8 cellular contexts compared by ENCODE assay signal in the genomic region with DNA sequence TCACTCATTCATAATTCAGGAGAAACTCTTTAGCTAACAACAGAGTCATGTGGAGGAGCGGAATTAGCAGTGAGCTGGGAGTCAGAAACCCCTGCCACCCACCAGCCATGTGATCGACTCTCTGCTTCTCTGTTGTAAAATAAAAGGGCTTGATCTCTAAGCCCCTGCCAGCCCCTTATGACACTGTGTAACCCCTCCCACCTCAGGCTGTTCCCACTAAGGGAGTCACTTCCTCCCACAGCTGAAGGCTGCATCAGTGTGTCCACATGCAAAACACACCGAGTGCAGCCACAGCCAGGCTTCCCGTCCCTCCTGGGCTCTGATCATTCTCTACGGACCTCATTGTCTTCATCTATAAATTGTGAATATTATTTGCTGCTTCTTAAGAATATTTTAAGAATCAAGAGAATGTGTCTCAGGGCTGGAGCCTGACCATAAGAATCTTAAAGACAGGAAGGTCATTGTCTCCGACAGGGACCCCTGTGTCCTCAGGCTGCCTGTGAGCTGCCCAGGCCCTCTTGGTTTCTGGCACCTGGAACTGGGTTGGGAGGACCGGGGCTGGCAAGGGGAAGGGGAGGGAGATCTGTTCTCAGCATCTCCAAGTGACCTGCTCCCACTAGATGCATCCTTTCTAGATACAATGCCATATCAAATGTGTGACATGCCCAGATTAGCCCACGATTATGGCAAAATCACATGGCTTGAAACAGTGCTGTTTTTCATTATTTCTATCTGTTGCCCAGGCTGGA.
DNase-seq lines count a peak whose midpoint lies in the region; ATAC-seq and TF ChIP-seq lines count a peak whose summit lies in the region.

No MANE protein-coding gene starts in this region.

- H3K4me3 ChIP-seq in lower lobe of right lung: peak overlapping the region; percentile 19
- peak overlapping the region; percentile 16 for H3K4me3 ChIP-seq in urinary bladder (ENCODE audit: low read depth, low read length)
- no peak overlapping the region for H3K4me3 ChIP-seq in Caco-2 (ENCODE audit: low read depth, low read length)

- H3K4me1 ChIP-seq in lower lobe of right lung: peaks cover 15% of the 10 kb centered on the region
- H3K4me1 ChIP-seq in urinary bladder (ENCODE audit: insufficient read depth): no peaks in the 10 kb centered on the region
- H3K4me1 ChIP-seq in Caco-2: no peaks in the 10 kb centered on the region

- TF ChIP-seq CTCF in lower lobe of right lung (IDR thresholded peaks at IDR 0.05) (no peak), Caco-2 (IDR thresholded peaks at IDR 0.05; ENCODE audit: insufficient read depth in 1 of 2, low read depth in 1 of 2, low read length in 1 of 2, severe bottlenecking in 1 of 2, unreplicated experiment in 1 of 2) (no peak)

- intact Hi-C loops in activated T-helper 2 cell treated with anti-CD3 and anti-CD28 coated beads, Interferon-gamma antibody, Interleukin-2, Interleukin-4, amounts not matched to agents 10 μg/mL and 5 μg/mL and 100 μg/mL, durations not matched to agents 14 hours and 24 hours and 36 hours (cut with micrococcal nuclease): loop anchor here (1.0 to 2.0 kb wide), 3 partner anchors 13 to 135 kb away; no protein-coding TSS in a partner anchor
- intact Hi-C loops in lower lobe of right lung (cut with DNase I): no loop called here
- intact Hi-C loops in Caco-2 (cut with micrococcal nuclease; ENCODE audit: unreplicated experiment): no loop called here
- intact Hi-C loops in posterior cingulate gyrus (cut with DNase I): no loop called here

- H3K27me3 ChIP-seq in lower lobe of right lung (ENCODE audit: low read depth): no peaks in the 10 kb centered on the region
- H3K27me3 ChIP-seq in Caco-2 (replicated peaks; ENCODE audit: control insufficient read depth, insufficient read depth, low read length): no peaks in the 10 kb centered on the region

- H3K9me3 Mint-ChIP-seq in activated T-helper 2 cell treated with anti-CD3 and anti-CD28 coated beads, Interferon-gamma antibody, Interleukin-2, Interleukin-4, amounts not matched to agents 10 μg/mL and 5 μg/mL and 100 μg/mL, durations not matched to agents 14 hours and 24 hours and 36 hours: peaks cover 6% of the 10 kb centered on the region
- no peaks in the 10 kb centered on the region for H3K9me3 Mint-ChIP-seq in Caco-2 (ENCODE audit: unreplicated experiment)

- POLR2A ChIA-PET in Caco-2 (lab: Charles Lee): no interaction called here

- peak; percentile 26 to 33 for DNase-seq in stimulated activated CD4-positive, alpha-beta T cell treated with anti-CD3 and anti-CD28 coated beads, Interleukin-12 subunit alpha, Interleukin-12 subunit beta, amount 100 ng/mL, for 24 hours (ENCODE audit: low read depth in 2 of 2)
- no peak for DNase-seq in stimulated activated CD4-positive, alpha-beta T cell treated with anti-CD3 and anti-CD28 coated beads, Interleukin-4, amount 100 ng/mL, for 24 hours
- no peak for DNase-seq in activated T-helper 2 cell treated with anti-CD3 and anti-CD28 coated beads, Interferon-gamma antibody, Interleukin-2, Interleukin-4, amounts not matched to agents 10 μg/mL and 5 μg/mL and 100 μg/mL, durations not matched to agents 14 hours and 24 hours and 36 hours (ENCODE audit: low spot score)
- DNase-seq in lower lobe of right lung (no peak), Caco-2 (no peak), posterior cingulate gyrus (no peak)

- H3K27ac ChIP-seq in lower lobe of right lung (no peak overlapping the region), urinary bladder (ENCODE audit: low read depth) (no peak overlapping the region)

- H3K9me3 ChIP-seq in lower lobe of right lung (no peaks in the 10 kb centered on the region), Caco-2 (no peaks in the 10 kb centered on the region)

- H3K27ac Mint-ChIP-seq in activated T-helper 2 cell treated with anti-CD3 and anti-CD28 coated beads, Interferon-gamma antibody, Interleukin-2, Interleukin-4, amounts not matched to agents 10 μg/mL and 5 μg/mL and 100 μg/mL, durations not matched to agents 14 hours and 24 hours and 36 hours: peak overlapping the region; percentile 64
- no peak overlapping the region for H3K27ac Mint-ChIP-seq in Caco-2 (ENCODE audit: unreplicated experiment)

- H3K27me3 Mint-ChIP-seq in activated T-helper 2 cell treated with anti-CD3 and anti-CD28 coated beads, Interferon-gamma antibody, Interleukin-2, Interleukin-4, amounts not matched to agents 10 μg/mL and 5 μg/mL and 100 μg/mL, durations not matched to agents 14 hours and 24 hours and 36 hours (ENCODE audit: low read depth): peaks cover 13% of the 10 kb centered on the region
- H3K27me3 Mint-ChIP-seq in Caco-2 (ENCODE audit: insufficient read depth, unreplicated experiment): peaks cover 9% of the 10 kb centered on the region

- peaks cover 43% of the 10 kb centered on the region for H3K4me1 Mint-ChIP-seq in activated T-helper 2 cell treated with anti-CD3 and anti-CD28 coated beads, Interferon-gamma antibody, Interleukin-2, Interleukin-4, amounts not matched to agents 10 μg/mL and 5 μg/mL and 100 μg/mL, durations not matched to agents 14 hours and 24 hours and 36 hours (ENCODE audit: low read depth)
- H3K4me1 Mint-ChIP-seq in Caco-2 (ENCODE audit: low read depth, unreplicated experiment): no peaks in the 10 kb centered on the region

- no peaks in the 10 kb centered on the region for H3K36me3 ChIP-seq in lower lobe of right lung
- no peaks in the 10 kb centered on the region for H3K36me3 ChIP-seq in urinary bladder (ENCODE audit: insufficient read depth)
- H3K36me3 ChIP-seq in Caco-2 (ENCODE audit: control insufficient read depth, insufficient read depth, low read length): no peaks in the 10 kb centered on the region

- peaks cover 6% of the 10 kb centered on the region for H3K36me3 Mint-ChIP-seq in activated T-helper 2 cell treated with anti-CD3 and anti-CD28 coated beads, Interferon-gamma antibody, Interleukin-2, Interleukin-4, amounts not matched to agents 10 μg/mL and 5 μg/mL and 100 μg/mL, durations not matched to agents 14 hours and 24 hours and 36 hours (ENCODE audit: low read depth)
- H3K36me3 Mint-ChIP-seq in Caco-2 (ENCODE audit: insufficient read depth, unreplicated experiment): no peaks in the 10 kb centered on the region

- WGBS in urinary bladder: 43% methylated on average over 8 of the region's 8 CpGs

- peak; percentile 30 to 59 for ATAC-seq in lower lobe of right lung
- no peak for ATAC-seq in HG03342 (IDR thresholded peaks at IDR 0.05; ENCODE audit: unreplicated experiment)

- CTCF ChIA-PET in Caco-2 (lab: Charles Lee): no interaction called here

- peak overlapping the region; percentile 34 for H3K4me3 Mint-ChIP-seq in activated T-helper 2 cell treated with anti-CD3 and anti-CD28 coated beads, Interferon-gamma antibody, Interleukin-2, Interleukin-4, amounts not matched to agents 10 μg/mL and 5 μg/mL and 100 μg/mL, durations not matched to agents 14 hours and 24 hours and 36 hours (ENCODE audit: low read depth)
- no peak overlapping the region for H3K4me3 Mint-ChIP-seq in Caco-2 (ENCODE audit: unreplicated experiment)

- BruUV-seq in Caco-2 (replicated peaks; lab: Mats Ljungman, UMichigan): no TSS peak

Comparison
In these comparisons a context has a peak if more than half of its experiments do, and no peak if none do; other contexts are left out.
1. DNase-seq: peak in stimulated activated CD4-positive, alpha-beta T cell treated with anti-CD3 and anti-CD28 coated beads, Interleukin-12 subunit alpha, Interleukin-12 subunit beta, amount 100 ng/mL, for 24 hours (2 of 2); none in stimulated activated CD4-positive, alpha-beta T cell treated with anti-CD3 and anti-CD28 coated beads, Interleukin-4, amount 100 ng/mL, for 24 hours (single experiment), activated T-helper 2 cell treated with anti-CD3 and anti-CD28 coated beads, Interferon-gamma antibody, Interleukin-2, Interleukin-4, amounts not matched to agents 10 μg/mL and 5 μg/mL and 100 μg/mL, durations not matched to agents 14 hours and 24 hours and 36 hours (single experiment), lower lobe of right lung (single experiment), Caco-2 (0 of 2) and posterior cingulate gyrus (0 of 10).